Comparison of ENCODE assay signal across 2 cellular contexts in the genomic region with DNA sequence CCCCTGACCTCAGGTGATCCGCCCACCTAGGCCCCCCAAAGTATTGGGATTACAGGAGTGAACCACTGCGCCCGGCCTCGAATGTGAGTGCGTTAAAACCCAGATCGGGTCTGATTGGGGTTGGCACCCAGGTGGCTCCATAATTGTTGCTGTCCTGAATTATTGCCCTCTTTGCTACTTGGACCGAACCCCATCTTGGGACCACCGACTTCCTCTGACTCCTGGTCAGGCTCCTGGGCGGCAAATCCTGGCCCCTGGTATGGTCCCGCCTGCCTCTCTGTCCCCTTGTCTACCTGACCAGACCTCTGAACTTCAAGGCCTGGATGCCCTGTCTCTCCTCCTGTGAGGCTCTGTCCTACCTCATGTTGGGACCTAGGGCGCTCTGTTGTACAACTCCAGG.
TF ChIP-seq lines count a peak whose summit lies in the region.

No MANE protein-coding gene starts in this region.

TF ChIP-seq in HepG2, 621 proteins besides CTCF, POLR2A, EP300 and RAD21 (continues in another document):
- TF ChIP-seq NONO (IDR thresholded peaks at IDR 0.05) (no peak), NONO (CRISPR knock-in tag; conservative IDR thresholded peaks at IDR 0.05) (no peak), FOXP1 (IDR thresholded peaks at IDR 0.05) (no peak), FOXP1 (CRISPR knock-in tag; IDR thresholded peaks at IDR 0.05) (no peak), GABPA (IDR thresholded peaks at IDR 0.05; ENCODE audit: low read depth, low read length) (no peak), GABPA (CRISPR knock-in tag; IDR thresholded peaks at IDR 0.05; ENCODE audit: low read depth) (no peak), EED (CRISPR knock-in tag; IDR thresholded peaks at IDR 0.05) (no peak), MATR3 (CRISPR knock-in tag; IDR thresholded peaks at IDR 0.05) (no peak), ARID2 (CRISPR knock-in tag; IDR thresholded peaks at IDR 0.05; ENCODE audit: borderline replicate concordance) (no peak), GTF2F1 (IDR thresholded peaks at IDR 0.05; ENCODE audit: low read length) (no peak), ZNF557 (CRISPR knock-in tag; IDR thresholded peaks at IDR 0.05) (no peak), GATAD2A (CRISPR knock-in tag; IDR thresholded peaks at IDR 0.05) (no peak), ZNF746 (CRISPR knock-in tag; IDR thresholded peaks at IDR 0.05) (no peak), PHB2 (IDR thresholded peaks at IDR 0.05; ENCODE audit: partially characterized antibody) (no peak), ZNF598 (CRISPR knock-in tag; IDR thresholded peaks at IDR 0.05; ENCODE audit: borderline replicate concordance) (no peak), ZNF382 (CRISPR knock-in tag; IDR thresholded peaks at IDR 0.05; ENCODE audit: borderline replicate concordance) (no peak)
- TF ChIP-seq, protein P1, sequence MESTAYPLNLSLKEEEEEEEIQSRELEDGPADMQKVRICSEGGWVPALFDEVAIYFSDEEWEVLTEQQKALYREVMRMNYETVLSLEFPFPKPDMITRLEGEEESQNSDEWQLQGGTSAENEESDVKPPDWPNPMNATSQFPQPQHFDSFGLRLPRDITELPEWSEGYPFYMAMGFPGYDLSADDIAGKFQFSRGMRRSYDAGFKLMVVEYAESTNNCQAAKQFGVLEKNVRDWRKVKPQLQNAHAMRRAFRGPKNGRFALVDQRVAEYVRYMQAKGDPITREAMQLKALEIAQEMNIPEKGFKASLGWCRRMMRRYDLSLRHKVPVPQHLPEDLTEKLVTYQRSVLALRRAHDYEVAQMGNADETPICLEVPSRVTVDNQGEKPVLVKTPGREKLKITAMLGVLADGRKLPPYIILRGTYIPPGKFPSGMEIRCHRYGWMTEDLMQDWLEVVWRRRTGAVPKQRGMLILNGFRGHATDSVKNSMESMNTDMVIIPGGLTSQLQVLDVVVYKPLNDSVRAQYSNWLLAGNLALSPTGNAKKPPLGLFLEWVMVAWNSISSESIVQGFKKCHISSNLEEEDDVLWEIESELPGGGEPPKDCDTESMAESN (CRISPR knock-in tag; conservative IDR thresholded peaks at IDR 0.05), result no peak
- TF ChIP-seq, protein P2, sequence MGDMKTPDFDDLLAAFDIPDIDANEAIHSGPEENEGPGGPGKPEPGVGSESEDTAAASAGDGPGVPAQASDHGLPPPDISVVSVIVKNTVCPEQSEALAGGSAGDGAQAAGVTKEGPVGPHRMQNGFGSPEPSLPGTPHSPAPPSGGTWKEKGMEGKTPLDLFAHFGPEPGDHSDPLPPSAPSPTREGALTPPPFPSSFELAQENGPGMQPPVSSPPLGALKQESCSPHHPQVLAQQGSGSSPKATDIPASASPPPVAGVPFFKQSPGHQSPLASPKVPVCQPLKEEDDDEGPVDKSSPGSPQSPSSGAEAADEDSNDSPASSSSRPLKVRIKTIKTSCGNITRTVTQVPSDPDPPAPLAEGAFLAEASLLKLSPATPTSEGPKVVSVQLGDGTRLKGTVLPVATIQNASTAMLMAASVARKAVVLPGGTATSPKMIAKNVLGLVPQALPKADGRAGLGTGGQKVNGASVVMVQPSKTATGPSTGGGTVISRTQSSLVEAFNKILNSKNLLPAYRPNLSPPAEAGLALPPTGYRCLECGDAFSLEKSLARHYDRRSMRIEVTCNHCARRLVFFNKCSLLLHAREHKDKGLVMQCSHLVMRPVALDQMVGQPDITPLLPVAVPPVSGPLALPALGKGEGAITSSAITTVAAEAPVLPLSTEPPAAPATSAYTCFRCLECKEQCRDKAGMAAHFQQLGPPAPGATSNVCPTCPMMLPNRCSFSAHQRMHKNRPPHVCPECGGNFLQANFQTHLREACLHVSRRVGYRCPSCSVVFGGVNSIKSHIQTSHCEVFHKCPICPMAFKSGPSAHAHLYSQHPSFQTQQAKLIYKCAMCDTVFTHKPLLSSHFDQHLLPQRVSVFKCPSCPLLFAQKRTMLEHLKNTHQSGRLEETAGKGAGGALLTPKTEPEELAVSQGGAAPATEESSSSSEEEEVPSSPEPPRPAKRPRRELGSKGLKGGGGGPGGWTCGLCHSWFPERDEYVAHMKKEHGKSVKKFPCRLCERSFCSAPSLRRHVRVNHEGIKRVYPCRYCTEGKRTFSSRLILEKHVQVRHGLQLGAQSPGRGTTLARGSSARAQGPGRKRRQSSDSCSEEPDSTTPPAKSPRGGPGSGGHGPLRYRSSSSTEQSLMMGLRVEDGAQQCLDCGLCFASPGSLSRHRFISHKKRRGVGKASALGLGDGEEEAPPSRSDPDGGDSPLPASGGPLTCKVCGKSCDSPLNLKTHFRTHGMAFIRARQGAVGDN (CRISPR knock-in tag; IDR thresholded peaks at IDR 0.05), result no peak
- TF ChIP-seq, protein P3, sequence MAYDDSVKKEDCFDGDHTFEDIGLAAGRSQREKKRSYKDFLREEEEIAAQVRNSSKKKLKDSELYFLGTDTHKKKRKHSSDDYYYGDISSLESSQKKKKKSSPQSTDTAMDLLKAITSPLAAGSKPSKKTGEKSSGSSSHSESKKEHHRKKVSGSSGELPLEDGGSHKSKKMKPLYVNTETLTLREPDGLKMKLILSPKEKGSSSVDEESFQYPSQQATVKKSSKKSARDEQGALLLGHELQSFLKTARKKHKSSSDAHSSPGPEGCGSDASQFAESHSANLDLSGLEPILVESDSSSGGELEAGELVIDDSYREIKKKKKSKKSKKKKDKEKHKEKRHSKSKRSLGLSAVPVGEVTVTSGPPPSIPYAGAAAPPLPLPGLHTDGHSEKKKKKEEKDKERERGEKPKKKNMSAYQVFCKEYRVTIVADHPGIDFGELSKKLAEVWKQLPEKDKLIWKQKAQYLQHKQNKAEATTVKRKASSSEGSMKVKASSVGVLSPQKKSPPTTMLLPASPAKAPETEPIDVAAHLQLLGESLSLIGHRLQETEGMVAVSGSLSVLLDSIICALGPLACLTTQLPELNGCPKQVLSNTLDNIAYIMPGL (CRISPR knock-in tag; IDR thresholded peaks at IDR 0.05; ENCODE audit: borderline replicate concordance in 1 of 2, low read depth in 1 of 2), result no peak
- TF ChIP-seq, protein P4, sequence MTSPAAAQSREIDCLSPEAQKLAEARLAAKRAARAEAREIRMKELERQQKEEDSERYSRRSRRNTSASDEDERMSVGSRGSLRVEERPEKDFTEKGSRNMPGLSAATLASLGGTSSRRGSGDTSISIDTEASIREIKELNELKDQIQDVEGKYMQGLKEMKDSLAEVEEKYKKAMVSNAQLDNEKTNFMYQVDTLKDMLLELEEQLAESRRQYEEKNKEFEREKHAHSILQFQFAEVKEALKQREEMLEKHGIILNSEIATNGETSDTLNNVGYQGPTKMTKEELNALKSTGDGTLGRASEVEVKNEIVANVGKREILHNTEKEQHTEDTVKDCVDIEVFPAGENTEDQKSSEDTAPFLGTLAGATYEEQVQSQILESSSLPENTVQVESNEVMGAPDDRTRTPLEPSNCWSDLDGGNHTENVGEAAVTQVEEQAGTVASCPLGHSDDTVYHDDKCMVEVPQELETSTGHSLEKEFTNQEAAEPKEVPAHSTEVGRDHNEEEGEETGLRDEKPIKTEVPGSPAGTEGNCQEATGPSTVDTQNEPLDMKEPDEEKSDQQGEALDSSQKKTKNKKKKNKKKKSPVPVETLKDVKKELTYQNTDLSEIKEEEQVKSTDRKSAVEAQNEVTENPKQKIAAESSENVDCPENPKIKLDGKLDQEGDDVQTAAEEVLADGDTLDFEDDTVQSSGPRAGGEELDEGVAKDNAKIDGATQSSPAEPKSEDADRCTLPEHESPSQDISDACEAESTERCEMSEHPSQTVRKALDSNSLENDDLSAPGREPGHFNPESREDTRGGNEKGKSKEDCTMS (CRISPR knock-in tag; conservative IDR thresholded peaks at IDR 0.05), result no peak

TF ChIP-seq in H1, 55 proteins besides CTCF, POLR2A, EP300 and RAD21:
- TF ChIP-seq, protein P5, sequence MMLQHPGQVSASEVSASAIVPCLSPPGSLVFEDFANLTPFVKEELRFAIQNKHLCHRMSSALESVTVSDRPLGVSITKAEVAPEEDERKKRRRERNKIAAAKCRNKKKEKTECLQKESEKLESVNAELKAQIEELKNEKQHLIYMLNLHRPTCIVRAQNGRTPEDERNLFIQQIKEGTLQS (IDR thresholded peaks at IDR 0.05; ENCODE audit: insufficient read depth, low read depth, low read length), result no peak
- TF ChIP-seq SRF (IDR thresholded peaks at IDR 0.05; ENCODE audit: low read depth, low read length) (no peak), CTBP2 (IDR thresholded peaks at IDR 0.05; ENCODE audit: borderline replicate concordance, insufficient read depth, insufficient read length, low read length) (no peak), TEAD4 (IDR thresholded peaks at IDR 0.05; ENCODE audit: low read depth, low read length) (no peak), RBBP5 (IDR thresholded peaks at IDR 0.05; ENCODE audit: borderline replicate concordance, low read depth, low read length) (no peak), BCL11A (IDR thresholded peaks at IDR 0.05; ENCODE audit: low read depth in 2 of 2, low read length in 2 of 2) (no peak), CBX8 (IDR thresholded peaks at IDR 0.05; ENCODE audit: borderline replicate concordance, low read depth, low read length) (no peak), EGR1 (IDR thresholded peaks at IDR 0.05; ENCODE audit: borderline replicate concordance, low read depth, low read length) (no peak), SP2 (IDR thresholded peaks at IDR 0.05; ENCODE audit: low read length) (no peak), GTF2F1 (IDR thresholded peaks at IDR 0.05; ENCODE audit: borderline replicate concordance, low read depth, low read length) (no peak), JUN (IDR thresholded peaks at IDR 0.05; ENCODE audit: low read depth, low read length) (no peak), CHD2 (IDR thresholded peaks at IDR 0.05; ENCODE audit: low read length) (no peak), PHF8 (conservative IDR thresholded peaks at IDR 0.05; ENCODE audit: low read depth, low read length) (no peak), KDM5A (IDR thresholded peaks at IDR 0.05; ENCODE audit: low read length) (no peak), JUND (IDR thresholded peaks at IDR 0.05; ENCODE audit: low read length) (no peak), CHD1 (IDR thresholded peaks at IDR 0.05; ENCODE audit: low read depth, low read length) (no peak), SUZ12 (IDR thresholded peaks at IDR 0.05; ENCODE audit: low read length) (no peak), ZNF274 (IDR thresholded peaks at IDR 0.05; ENCODE audit: borderline replicate concordance, extremely low read depth, low read length) (no peak)
- TF ChIP-seq, protein P6, sequence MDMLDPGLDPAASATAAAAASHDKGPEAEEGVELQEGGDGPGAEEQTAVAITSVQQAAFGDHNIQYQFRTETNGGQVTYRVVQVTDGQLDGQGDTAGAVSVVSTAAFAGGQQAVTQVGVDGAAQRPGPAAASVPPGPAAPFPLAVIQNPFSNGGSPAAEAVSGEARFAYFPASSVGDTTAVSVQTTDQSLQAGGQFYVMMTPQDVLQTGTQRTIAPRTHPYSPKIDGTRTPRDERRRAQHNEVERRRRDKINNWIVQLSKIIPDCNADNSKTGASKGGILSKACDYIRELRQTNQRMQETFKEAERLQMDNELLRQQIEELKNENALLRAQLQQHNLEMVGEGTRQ (IDR thresholded peaks at IDR 0.05; ENCODE audit: low read length), result no peak
- TF ChIP-seq, protein P7, sequence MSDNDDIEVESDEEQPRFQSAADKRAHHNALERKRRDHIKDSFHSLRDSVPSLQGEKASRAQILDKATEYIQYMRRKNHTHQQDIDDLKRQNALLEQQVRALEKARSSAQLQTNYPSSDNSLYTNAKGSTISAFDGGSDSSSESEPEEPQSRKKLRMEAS (IDR thresholded peaks at IDR 0.05), result no peak
